Comparison of ENCODE assay signal across 19 cellular contexts in genomic region chr1:173447224-173447623, GRCh38. TPM values are rescaled to one million over a fixed set of nuclear protein-coding genes. Genes with fewer than 3 reads are reported as not detected.
DNase-seq lines count a peak whose midpoint lies in the region; ATAC-seq lines count a peak whose summit lies in the region.
"Had no signal": no experiment of that assay in that cellular context is flagged by ENCODE, and none has a peak within 500 bp of the region (broad histone marks: within the 10 kb centered on the region; RNA-seq: fewer than 3 reads in every experiment).

No MANE protein-coding gene starts in this region.

- no peak overlapping the region for H3K27ac Mint-ChIP-seq in activated CD4-positive, alpha-beta T cell treated with anti-CD3 and anti-CD28 coated beads, Interleukin-2, amount 10 ng/mL, durations not matched to agents 24 days and 14 days
- H3K27ac Mint-ChIP-seq in activated CD4-positive, alpha-beta T cell treated with anti-CD3 and anti-CD28 coated beads for 36 hours, result no peak overlapping the region
- no peak overlapping the region for H3K27ac Mint-ChIP-seq in stimulated activated naive B cell treated with anti-CD40 and anti-IgM and Interleukin-4, amounts not matched to agents 10 μg/mL and 1 μg/mL and 100 μg/mL, for 72 hours
- H3K27ac Mint-ChIP-seq: CD4-positive, alpha-beta T cell; HFFc6; T-cell had no signal

- H3K36me3 Mint-ChIP-seq in activated CD4-positive, alpha-beta T cell treated with anti-CD3 and anti-CD28 coated beads, Interleukin-2, amount 10 ng/mL, durations not matched to agents 24 days and 14 days (ENCODE audit: low read depth), result peaks cover 44% of the 10 kb centered on the region
- peaks cover 36% of the 10 kb centered on the region for H3K36me3 Mint-ChIP-seq in activated CD4-positive, alpha-beta T cell treated with anti-CD3 and anti-CD28 coated beads for 36 hours (ENCODE audit: low read depth)
- peaks cover 27 to 58% of the 10 kb centered on the region in 2 donors for H3K36me3 Mint-ChIP-seq in stimulated activated naive B cell treated with anti-CD40 and anti-IgM and Interleukin-4, amounts not matched to agents 10 μg/mL and 1 μg/mL and 100 μg/mL, for 72 hours

- peaks cover 4% of the 10 kb centered on the region for H3K9me3 Mint-ChIP-seq in activated CD4-positive, alpha-beta T cell treated with anti-CD3 and anti-CD28 coated beads, Interleukin-2, amount 10 ng/mL, durations not matched to agents 24 days and 14 days
- peaks cover 28% of the 10 kb centered on the region for H3K9me3 Mint-ChIP-seq in activated CD4-positive, alpha-beta T cell treated with anti-CD3 and anti-CD28 coated beads for 36 hours (ENCODE audit: low read depth)
- peaks cover 11 to 15% of the 10 kb centered on the region in 2 donors for H3K9me3 Mint-ChIP-seq in stimulated activated naive B cell treated with anti-CD40 and anti-IgM and Interleukin-4, amounts not matched to agents 10 μg/mL and 1 μg/mL and 100 μg/mL, for 72 hours

- ATAC-seq in activated CD4-positive, alpha-beta T cell treated with anti-CD3 and anti-CD28 coated beads for 36 hours, result no peak
- ATAC-seq in GM21423 (IDR thresholded peaks at IDR 0.05; ENCODE audit: unreplicated experiment), result peak; percentile 48
- peak; percentile 50 for ATAC-seq in HG03558 (IDR thresholded peaks at IDR 0.05; ENCODE audit: extremely low read depth, unreplicated experiment)
- ATAC-seq in stimulated activated naive B cell treated with anti-CD40 and anti-IgM and Interleukin-4, amounts not matched to agents 10 μg/mL and 1 μg/mL and 100 μg/mL, for 72 hours (replicated peaks), result peak; percentile 59 to 63
- ATAC-seq: Panc1, T-cell had no signal

- intact Hi-C loops in activated CD4-positive, alpha-beta T cell treated with anti-CD3 and anti-CD28 coated beads, Interleukin-2, amount 10 ng/mL, durations not matched to agents 24 days and 14 days (cut with micrococcal nuclease), result no loop called here
- intact Hi-C loops in activated CD4-positive, alpha-beta T cell treated with anti-CD3 and anti-CD28 coated beads for 36 hours (cut with DNase I, micrococcal nuclease), result no loop called here

- DNase-seq in activated CD4-positive, alpha-beta T cell treated with anti-CD3 and anti-CD28 coated beads, Interleukin-2, amount 10 ng/mL, durations not matched to agents 24 days and 14 days, result peak; percentile 7
- DNase-seq in activated CD4-positive, alpha-beta T cell treated with anti-CD3 and anti-CD28 coated beads for 36 hours, result no peak
- no peak for DNase-seq in stimulated activated naive B cell treated with anti-CD40 and anti-IgM and Interleukin-4, amounts not matched to agents 10 μg/mL and 1 μg/mL and 100 μg/mL, for 72 hours
- DNase-seq in NCI-H187 (lab: John Stamatoyannopoulos, UW) (no peak), NCI-H1436 treated with DMSO at 0.1 percent for 48 hours (lab: John Stamatoyannopoulos, UW) (no peak), SIG-M5 (lab: John Stamatoyannopoulos, UW) (no peak)
- DNase-seq: BE2C; CD4-positive, alpha-beta T cell; DMS53; HFFc6; KBM-7; NCI-H1436; NCI-H2081; NCI-H510A; NCI-H774; T-cell had no signal

- peaks cover 13% of the 10 kb centered on the region for H3K4me1 Mint-ChIP-seq in activated CD4-positive, alpha-beta T cell treated with anti-CD3 and anti-CD28 coated beads, Interleukin-2, amount 10 ng/mL, durations not matched to agents 24 days and 14 days
- H3K4me1 Mint-ChIP-seq in activated CD4-positive, alpha-beta T cell treated with anti-CD3 and anti-CD28 coated beads for 36 hours, result peaks cover 21% of the 10 kb centered on the region
- H3K4me1 Mint-ChIP-seq in stimulated activated naive B cell treated with anti-CD40 and anti-IgM and Interleukin-4, amounts not matched to agents 10 μg/mL and 1 μg/mL and 100 μg/mL, for 72 hours, result peaks cover 12 to 25% of the 10 kb centered on the region in 2 donors

- H3K27me3 Mint-ChIP-seq in activated CD4-positive, alpha-beta T cell treated with anti-CD3 and anti-CD28 coated beads, Interleukin-2, amount 10 ng/mL, durations not matched to agents 24 days and 14 days, result no peaks in the 10 kb centered on the region
- no peaks in the 10 kb centered on the region for H3K27me3 Mint-ChIP-seq in activated CD4-positive, alpha-beta T cell treated with anti-CD3 and anti-CD28 coated beads for 36 hours
- H3K27me3 Mint-ChIP-seq in stimulated activated naive B cell treated with anti-CD40 and anti-IgM and Interleukin-4, amounts not matched to agents 10 μg/mL and 1 μg/mL and 100 μg/mL, for 72 hours, result no peaks in the 10 kb centered on the region
- H3K27me3 Mint-ChIP-seq: CD4-positive, alpha-beta T cell; T-cell had no signal

- H3K4me3 Mint-ChIP-seq in activated CD4-positive, alpha-beta T cell treated with anti-CD3 and anti-CD28 coated beads, Interleukin-2, amount 10 ng/mL, durations not matched to agents 24 days and 14 days, result no peak overlapping the region
- no peak overlapping the region for H3K4me3 Mint-ChIP-seq in activated CD4-positive, alpha-beta T cell treated with anti-CD3 and anti-CD28 coated beads for 36 hours
- H3K4me3 Mint-ChIP-seq in stimulated activated naive B cell treated with anti-CD40 and anti-IgM and Interleukin-4, amounts not matched to agents 10 μg/mL and 1 μg/mL and 100 μg/mL, for 72 hours, result no peak overlapping the region
- H3K4me3 Mint-ChIP-seq: CD4-positive, alpha-beta T cell; HFFc6 had no signal

- POLR2A ChIA-PET in activated CD4-positive, alpha-beta T cell treated with anti-CD3 and anti-CD28 coated beads for 36 hours (lab: Charles Lee), result no interaction called here

- CTCF ChIA-PET in activated CD4-positive, alpha-beta T cell treated with anti-CD3 and anti-CD28 coated beads for 36 hours (lab: Charles Lee), result no interaction called here

RNA-seq across cellular contexts. Expression of gene PRDX6, which starts 29.9 kb away (rescaled TPM):
- 127 and 131 TPM in 2 replicates for total RNA-seq in activated CD4-positive, alpha-beta T cell treated with anti-CD3 and anti-CD28 coated beads, Interleukin-2, amount 10 ng/mL, durations not matched to agents 24 days and 14 days
- 100 to 1,000 TPM; 103 to 125 TPM for total RNA-seq in activated CD4-positive, alpha-beta T cell treated with anti-CD3 and anti-CD28 coated beads for 36 hours
